In the genomic region with DNA sequence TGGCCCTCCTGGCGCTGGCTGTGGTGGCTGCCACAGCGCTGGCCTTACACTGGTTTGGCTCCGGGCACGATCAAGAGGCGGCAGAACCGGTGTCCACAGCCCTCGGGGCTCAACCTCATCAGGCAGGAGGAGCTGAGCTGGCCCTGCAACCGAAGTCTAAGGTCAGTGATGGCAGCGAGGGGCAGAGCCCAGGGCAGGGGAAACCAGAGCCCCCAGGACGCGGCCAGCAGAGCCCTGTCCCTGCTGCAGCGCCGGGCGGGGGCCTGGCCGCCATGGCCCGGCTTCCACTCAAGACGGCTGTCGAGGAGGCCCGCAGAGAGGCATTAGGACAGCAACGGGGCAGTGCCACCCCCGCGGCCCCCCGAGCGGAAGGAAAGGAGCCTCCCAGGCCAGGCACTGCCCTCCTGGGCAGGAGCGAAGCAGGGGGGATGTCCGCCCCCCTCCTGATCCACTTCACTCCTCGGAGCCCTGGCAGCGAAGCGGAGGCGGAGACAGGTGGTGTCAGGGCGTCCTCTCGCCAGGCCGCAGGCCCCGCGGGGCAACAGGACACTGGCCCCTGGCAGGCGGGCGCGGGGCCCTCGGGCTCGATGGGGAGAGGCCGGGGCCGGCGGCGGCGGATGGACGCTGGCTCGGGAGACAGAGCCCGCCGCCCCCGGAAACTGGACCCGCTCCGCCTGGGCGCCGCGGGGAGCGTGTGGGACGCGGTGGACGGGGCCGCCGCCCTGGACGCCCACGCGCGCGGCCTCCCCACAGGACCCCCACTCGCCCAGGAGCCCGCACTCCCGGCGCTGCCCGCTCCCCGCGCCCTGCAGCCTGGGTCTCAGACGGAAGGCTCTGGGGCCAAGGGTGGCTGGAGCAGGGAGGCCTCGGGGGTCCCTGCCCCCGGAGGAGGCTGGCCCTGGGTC, we compare ENCODE assay signal across 1 cellular context.
TF ChIP-seq lines count a peak whose summit lies in the region.

No MANE protein-coding gene starts in this region.

TF ChIP-seq in HepG2, 621 proteins besides CTCF, POLR2A, EP300 and RAD21:
- TF ChIP-seq, protein P1, sequence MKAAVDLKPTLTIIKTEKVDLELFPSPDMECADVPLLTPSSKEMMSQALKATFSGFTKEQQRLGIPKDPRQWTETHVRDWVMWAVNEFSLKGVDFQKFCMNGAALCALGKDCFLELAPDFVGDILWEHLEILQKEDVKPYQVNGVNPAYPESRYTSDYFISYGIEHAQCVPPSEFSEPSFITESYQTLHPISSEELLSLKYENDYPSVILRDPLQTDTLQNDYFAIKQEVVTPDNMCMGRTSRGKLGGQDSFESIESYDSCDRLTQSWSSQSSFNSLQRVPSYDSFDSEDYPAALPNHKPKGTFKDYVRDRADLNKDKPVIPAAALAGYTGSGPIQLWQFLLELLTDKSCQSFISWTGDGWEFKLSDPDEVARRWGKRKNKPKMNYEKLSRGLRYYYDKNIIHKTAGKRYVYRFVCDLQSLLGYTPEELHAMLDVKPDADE (CRISPR knock-in tag; IDR thresholded peaks at IDR 0.05) = no peak
- no peak for TF ChIP-seq HDAC2 (CRISPR knock-in tag; IDR thresholded peaks at IDR 0.05)
- TF ChIP-seq NR2F2 (IDR thresholded peaks at IDR 0.05; ENCODE audit: borderline replicate concordance, low read depth) = no peak
- no peak for TF ChIP-seq MAZ (IDR thresholded peaks at IDR 0.05; ENCODE audit: borderline replicate concordance, low read depth, low read length)
- TF ChIP-seq MAZ (CRISPR knock-in tag; IDR thresholded peaks at IDR 0.05; ENCODE audit: low read depth) = no peak
- TF ChIP-seq ZBTB38 (CRISPR knock-in tag; IDR thresholded peaks at IDR 0.05) = no peak
- TF ChIP-seq ZNF670 (CRISPR knock-in tag; IDR thresholded peaks at IDR 0.05; ENCODE audit: borderline replicate concordance) = no peak
- TF ChIP-seq ETV6 (CRISPR knock-in tag; conservative IDR thresholded peaks at IDR 0.05) = no peak
- no peak for TF ChIP-seq FOXK2 (IDR thresholded peaks at IDR 0.05)
- no peak for TF ChIP-seq ZNF354B (CRISPR knock-in tag; IDR thresholded peaks at IDR 0.05)
- TF ChIP-seq SP140L (CRISPR knock-in tag; IDR thresholded peaks at IDR 0.05; ENCODE audit: borderline replicate concordance) = no peak
- no peak for TF ChIP-seq SP1 (IDR thresholded peaks at IDR 0.05)
- TF ChIP-seq SP1 (CRISPR knock-in tag; IDR thresholded peaks at IDR 0.05) = no peak
- no peak for TF ChIP-seq RFX5 (IDR thresholded peaks at IDR 0.05; ENCODE audit: low read depth, low read length)
TF ChIP-seq in HepG2: peak in this region for 0.
